In the genomic region with DNA sequence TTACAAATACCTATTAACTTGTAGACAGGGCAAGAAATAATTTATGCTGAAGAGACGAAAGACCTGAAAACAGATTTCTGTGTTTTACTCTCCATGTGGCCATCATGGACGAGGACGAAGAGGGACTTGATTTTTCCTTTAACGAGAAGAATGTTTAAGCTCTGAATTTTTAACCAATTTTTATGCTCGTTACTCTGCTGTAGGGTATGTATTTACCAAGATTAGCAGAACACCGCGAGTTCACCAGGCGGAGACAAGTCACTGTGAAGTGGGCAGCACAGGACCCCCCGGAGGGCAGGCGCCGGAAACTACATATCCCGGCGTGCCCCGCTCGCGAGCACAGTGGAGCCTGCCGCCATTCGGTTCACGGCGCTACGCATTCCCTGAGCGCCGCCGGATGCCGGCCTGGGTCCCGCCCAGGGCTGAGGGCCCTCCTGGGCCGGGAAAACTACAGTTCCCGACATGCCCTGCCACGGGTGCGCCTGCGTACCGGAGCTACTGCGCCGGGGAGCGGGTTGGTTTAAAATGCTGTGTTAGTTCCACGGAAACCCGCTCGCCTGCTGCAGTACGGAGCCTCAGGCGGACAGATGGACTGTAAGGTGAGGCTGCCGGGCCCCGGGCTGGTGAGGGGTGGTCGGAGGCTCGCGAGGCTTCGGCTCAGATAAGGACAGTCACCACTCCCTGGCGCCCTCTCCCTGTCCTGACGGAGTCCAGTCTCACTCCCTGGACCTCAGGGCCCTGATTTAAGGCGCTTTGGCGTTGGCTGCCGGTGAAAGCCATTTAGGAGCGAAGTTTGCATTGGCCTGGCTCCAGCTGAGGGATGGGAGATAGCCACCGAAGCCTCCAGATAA, we compare ENCODE assay signal across 1 cellular context.
A peak's percentile ranks its signal among the peaks of the same experiment; 100 is the strongest.
TF ChIP-seq lines count a peak whose summit lies in the region.

CCDC150 (plus strand) TSS at position 536 of the 851 bp plus-strand sequence; CDS start at position 588, 52 bp downstream.

TF ChIP-seq in HepG2, 621 proteins besides CTCF, POLR2A, EP300 and RAD21 (continued from another document and continues in another):
- TF ChIP-seq ZSCAN21 (CRISPR knock-in tag; IDR thresholded peaks at IDR 0.05; ENCODE audit: borderline replicate concordance), result no peak
- TF ChIP-seq, protein P1, sequence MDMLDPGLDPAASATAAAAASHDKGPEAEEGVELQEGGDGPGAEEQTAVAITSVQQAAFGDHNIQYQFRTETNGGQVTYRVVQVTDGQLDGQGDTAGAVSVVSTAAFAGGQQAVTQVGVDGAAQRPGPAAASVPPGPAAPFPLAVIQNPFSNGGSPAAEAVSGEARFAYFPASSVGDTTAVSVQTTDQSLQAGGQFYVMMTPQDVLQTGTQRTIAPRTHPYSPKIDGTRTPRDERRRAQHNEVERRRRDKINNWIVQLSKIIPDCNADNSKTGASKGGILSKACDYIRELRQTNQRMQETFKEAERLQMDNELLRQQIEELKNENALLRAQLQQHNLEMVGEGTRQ (IDR thresholded peaks at IDR 0.05; ENCODE audit: low read depth, low read length), result peak; percentile 45; the same call in 1 of the 2 replicates
- TF ChIP-seq, protein P1 (CRISPR knock-in tag; IDR thresholded peaks at IDR 0.05; ENCODE audit: borderline replicate concordance), result 0 out of 2 replicates have a peak, but pooled peaks have one; percentile 50
- TF ChIP-seq ZBTB4 (CRISPR knock-in tag; IDR thresholded peaks at IDR 0.05; ENCODE audit: borderline replicate concordance), result peak; percentile 92; the same call in 1 of the 2 replicates
- TF ChIP-seq TOPORS (CRISPR knock-in tag; IDR thresholded peaks at IDR 0.05), result peak; percentile 85; the same call in 1 of the 2 replicates
- no peak for TF ChIP-seq RNF219 (CRISPR knock-in tag; IDR thresholded peaks at IDR 0.05)
- TF ChIP-seq, protein P2, sequence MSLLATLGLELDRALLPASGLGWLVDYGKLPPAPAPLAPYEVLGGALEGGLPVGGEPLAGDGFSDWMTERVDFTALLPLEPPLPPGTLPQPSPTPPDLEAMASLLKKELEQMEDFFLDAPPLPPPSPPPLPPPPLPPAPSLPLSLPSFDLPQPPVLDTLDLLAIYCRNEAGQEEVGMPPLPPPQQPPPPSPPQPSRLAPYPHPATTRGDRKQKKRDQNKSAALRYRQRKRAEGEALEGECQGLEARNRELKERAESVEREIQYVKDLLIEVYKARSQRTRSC (CRISPR knock-in tag; IDR thresholded peaks at IDR 0.05; ENCODE audit: low read depth), result no peak
- TF ChIP-seq, protein P3, sequence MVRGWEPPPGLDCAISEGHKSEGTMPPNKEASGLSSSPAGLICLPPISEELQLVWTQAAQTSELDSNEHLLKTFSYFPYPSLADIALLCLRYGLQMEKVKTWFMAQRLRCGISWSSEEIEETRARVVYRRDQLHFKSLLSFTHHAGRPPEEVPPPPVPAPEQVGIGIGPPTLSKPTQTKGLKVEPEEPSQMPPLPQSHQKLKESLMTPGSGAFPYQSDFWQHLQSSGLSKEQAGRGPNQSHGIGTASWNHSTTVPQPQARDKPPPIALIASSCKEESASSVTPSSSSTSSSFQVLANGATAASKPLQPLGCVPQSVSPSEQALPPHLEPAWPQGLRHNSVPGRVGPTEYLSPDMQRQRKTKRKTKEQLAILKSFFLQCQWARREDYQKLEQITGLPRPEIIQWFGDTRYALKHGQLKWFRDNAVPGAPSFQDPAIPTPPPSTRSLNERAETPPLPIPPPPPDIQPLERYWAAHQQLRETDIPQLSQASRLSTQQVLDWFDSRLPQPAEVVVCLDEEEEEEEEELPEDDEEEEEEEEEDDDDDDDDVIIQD (CRISPR knock-in tag; IDR thresholded peaks at IDR 0.05; ENCODE audit: low read depth), result no peak
- peak; percentile 67 for TF ChIP-seq SP4 (CRISPR knock-in tag; IDR thresholded peaks at IDR 0.05)
- TF ChIP-seq, protein P4, sequence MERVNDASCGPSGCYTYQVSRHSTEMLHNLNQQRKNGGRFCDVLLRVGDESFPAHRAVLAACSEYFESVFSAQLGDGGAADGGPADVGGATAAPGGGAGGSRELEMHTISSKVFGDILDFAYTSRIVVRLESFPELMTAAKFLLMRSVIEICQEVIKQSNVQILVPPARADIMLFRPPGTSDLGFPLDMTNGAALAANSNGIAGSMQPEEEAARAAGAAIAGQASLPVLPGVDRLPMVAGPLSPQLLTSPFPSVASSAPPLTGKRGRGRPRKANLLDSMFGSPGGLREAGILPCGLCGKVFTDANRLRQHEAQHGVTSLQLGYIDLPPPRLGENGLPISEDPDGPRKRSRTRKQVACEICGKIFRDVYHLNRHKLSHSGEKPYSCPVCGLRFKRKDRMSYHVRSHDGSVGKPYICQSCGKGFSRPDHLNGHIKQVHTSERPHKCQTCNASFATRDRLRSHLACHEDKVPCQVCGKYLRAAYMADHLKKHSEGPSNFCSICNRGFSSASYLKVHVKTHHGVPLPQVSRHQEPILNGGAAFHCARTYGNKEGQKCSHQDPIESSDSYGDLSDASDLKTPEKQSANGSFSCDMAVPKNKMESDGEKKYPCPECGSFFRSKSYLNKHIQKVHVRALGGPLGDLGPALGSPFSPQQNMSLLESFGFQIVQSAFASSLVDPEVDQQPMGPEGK (CRISPR knock-in tag; IDR thresholded peaks at IDR 0.05), result peak; percentile 42
- TF ChIP-seq, protein P5, sequence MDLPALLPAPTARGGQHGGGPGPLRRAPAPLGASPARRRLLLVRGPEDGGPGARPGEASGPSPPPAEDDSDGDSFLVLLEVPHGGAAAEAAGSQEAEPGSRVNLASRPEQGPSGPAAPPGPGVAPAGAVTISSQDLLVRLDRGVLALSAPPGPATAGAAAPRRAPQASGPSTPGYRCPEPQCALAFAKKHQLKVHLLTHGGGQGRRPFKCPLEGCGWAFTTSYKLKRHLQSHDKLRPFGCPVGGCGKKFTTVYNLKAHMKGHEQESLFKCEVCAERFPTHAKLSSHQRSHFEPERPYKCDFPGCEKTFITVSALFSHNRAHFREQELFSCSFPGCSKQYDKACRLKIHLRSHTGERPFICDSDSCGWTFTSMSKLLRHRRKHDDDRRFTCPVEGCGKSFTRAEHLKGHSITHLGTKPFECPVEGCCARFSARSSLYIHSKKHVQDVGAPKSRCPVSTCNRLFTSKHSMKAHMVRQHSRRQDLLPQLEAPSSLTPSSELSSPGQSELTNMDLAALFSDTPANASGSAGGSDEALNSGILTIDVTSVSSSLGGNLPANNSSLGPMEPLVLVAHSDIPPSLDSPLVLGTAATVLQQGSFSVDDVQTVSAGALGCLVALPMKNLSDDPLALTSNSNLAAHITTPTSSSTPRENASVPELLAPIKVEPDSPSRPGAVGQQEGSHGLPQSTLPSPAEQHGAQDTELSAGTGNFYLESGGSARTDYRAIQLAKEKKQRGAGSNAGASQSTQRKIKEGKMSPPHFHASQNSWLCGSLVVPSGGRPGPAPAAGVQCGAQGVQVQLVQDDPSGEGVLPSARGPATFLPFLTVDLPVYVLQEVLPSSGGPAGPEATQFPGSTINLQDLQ (CRISPR knock-in tag; IDR thresholded peaks at IDR 0.05), result 0 out of 2 replicates have a peak, but pooled peaks have one; percentile 72
- no peak for TF ChIP-seq DDIT3 (CRISPR knock-in tag; IDR thresholded peaks at IDR 0.05)
- TF ChIP-seq THAP11 (CRISPR knock-in tag; IDR thresholded peaks at IDR 0.05), result peak; percentile 100
- TF ChIP-seq REPIN1 (CRISPR knock-in tag; IDR thresholded peaks at IDR 0.05; ENCODE audit: borderline replicate concordance, low read depth), result peak; percentile 99
- TF ChIP-seq ZSCAN29 (CRISPR knock-in tag; conservative IDR thresholded peaks at IDR 0.05), result no peak; the same call in 1 of the 2 replicates
- TF ChIP-seq ZNF703 (CRISPR knock-in tag; IDR thresholded peaks at IDR 0.05; ENCODE audit: borderline replicate concordance), result no peak
- TF ChIP-seq CENPBD1 (CRISPR knock-in tag; IDR thresholded peaks at IDR 0.05; ENCODE audit: borderline replicate concordance, low read depth), result 0 out of 2 replicates have a peak, but pooled peaks have one; percentile 46
- peak; percentile 82 for TF ChIP-seq CHD2 (IDR thresholded peaks at IDR 0.05; ENCODE audit: low read depth, low read length)
- TF ChIP-seq HIC2 (CRISPR knock-in tag; IDR thresholded peaks at IDR 0.05; ENCODE audit: low read depth), result no peak; the same call in 1 of the 2 replicates
- TF ChIP-seq ZIK1 (CRISPR knock-in tag; IDR thresholded peaks at IDR 0.05; ENCODE audit: borderline replicate concordance, low read depth), result peak; percentile 96
- TF ChIP-seq FOXA1 (IDR thresholded peaks at IDR 0.05), result no peak
- TF ChIP-seq FOXA1 (CRISPR knock-in tag; IDR thresholded peaks at IDR 0.05), result no peak; the same call in 1 of the 2 replicates
- TF ChIP-seq ZNF674 (CRISPR knock-in tag; IDR thresholded peaks at IDR 0.05; ENCODE audit: low read depth), result no peak
- TF ChIP-seq HMG20B (CRISPR knock-in tag; conservative IDR thresholded peaks at IDR 0.05), result no peak
- TF ChIP-seq KDM5A (IDR thresholded peaks at IDR 0.05; ENCODE audit: borderline replicate concordance, low read length), result peak; percentile 70; the same call in 1 of the 2 replicates
- peak; percentile 98 for TF ChIP-seq MXD4 (CRISPR knock-in tag; IDR thresholded peaks at IDR 0.05)
- TF ChIP-seq, protein P6, sequence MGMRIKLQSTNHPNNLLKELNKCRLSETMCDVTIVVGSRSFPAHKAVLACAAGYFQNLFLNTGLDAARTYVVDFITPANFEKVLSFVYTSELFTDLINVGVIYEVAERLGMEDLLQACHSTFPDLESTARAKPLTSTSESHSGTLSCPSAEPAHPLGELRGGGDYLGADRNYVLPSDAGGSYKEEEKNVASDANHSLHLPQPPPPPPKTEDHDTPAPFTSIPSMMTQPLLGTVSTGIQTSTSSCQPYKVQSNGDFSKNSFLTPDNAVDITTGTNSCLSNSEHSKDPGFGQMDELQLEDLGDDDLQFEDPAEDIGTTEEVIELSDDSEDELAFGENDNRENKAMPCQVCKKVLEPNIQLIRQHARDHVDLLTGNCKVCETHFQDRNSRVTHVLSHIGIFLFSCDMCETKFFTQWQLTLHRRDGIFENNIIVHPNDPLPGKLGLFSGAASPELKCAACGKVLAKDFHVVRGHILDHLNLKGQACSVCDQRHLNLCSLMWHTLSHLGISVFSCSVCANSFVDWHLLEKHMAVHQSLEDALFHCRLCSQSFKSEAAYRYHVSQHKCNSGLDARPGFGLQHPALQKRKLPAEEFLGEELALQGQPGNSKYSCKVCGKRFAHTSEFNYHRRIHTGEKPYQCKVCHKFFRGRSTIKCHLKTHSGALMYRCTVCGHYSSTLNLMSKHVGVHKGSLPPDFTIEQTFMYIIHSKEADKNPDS (CRISPR knock-in tag; IDR thresholded peaks at IDR 0.05), result 0 out of 2 replicates have a peak, but pooled peaks have one; percentile 5
- peak; percentile 78 for TF ChIP-seq ELF3 (CRISPR knock-in tag; IDR thresholded peaks at IDR 0.05)
